23 cellular contexts compared by ENCODE assay signal in the genomic region with DNA sequence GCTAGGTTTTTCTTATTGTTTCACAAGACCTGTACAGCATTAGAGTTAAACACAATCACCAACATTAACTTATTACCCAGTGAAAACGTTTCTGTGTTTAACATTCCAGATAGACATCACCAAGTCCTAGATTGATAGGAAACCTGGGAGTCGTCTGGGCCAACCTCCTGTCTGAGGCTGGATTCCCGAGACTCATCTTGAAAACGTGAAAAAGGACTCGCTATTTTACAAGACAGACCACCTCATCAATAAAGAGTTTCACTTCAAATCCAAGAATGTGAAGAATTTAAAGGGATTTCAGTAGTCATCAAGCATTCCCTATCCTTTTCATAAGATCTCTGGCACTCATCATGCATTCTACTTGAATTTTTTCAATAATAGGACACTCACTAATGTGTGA.
DNase-seq lines count a peak whose midpoint lies in the region; ATAC-seq and TF ChIP-seq lines count a peak whose summit lies in the region.
"Had no signal": no experiment of that assay in that cellular context is flagged by ENCODE, and none has a peak within 500 bp of the region (broad histone marks: within the 10 kb centered on the region; RNA-seq: fewer than 3 reads in every experiment).

No MANE protein-coding gene starts in this region.

- H3K27me3 Mint-ChIP-seq in GM23338 (ENCODE audit: insufficient read depth, low read depth, poor library complexity) (no peaks in the 10 kb centered on the region), progenitor cell of endocrine pancreas (no peaks in the 10 kb centered on the region)
- H3K27me3 Mint-ChIP-seq: CD4-positive, alpha-beta T cell had no signal

- no peak overlapping the region for H3K27ac Mint-ChIP-seq in GM23338
- peak overlapping the region; percentile 0 for H3K27ac Mint-ChIP-seq in progenitor cell of endocrine pancreas
- H3K27ac Mint-ChIP-seq: CD4-positive, alpha-beta T cell had no signal

- no peak overlapping the region for H3K27ac ChIP-seq in GM23338 (ENCODE audit: low read depth)
- H3K27ac ChIP-seq in RWPE2 (ENCODE audit: poor library complexity, severe bottlenecking), result peak overlapping the region; percentile 66
- H3K27ac ChIP-seq in hepatocyte, result peak overlapping the region; percentile 14
- no peak overlapping the region for H3K27ac ChIP-seq in spleen
- H3K27ac ChIP-seq: BLaER1, HL-60, KMS-11 had no signal

- no peak for TF ChIP-seq POLR2A in spleen (IDR thresholded peaks at IDR 0.05)

- in situ Hi-C loops in KBM-7 (cut with MboI; ENCODE audit: low pct_unique_long_range_greater_than_20kb, low sequenced_read_pairs), result no loop called here

- H3K36me3 Mint-ChIP-seq in GM23338 (ENCODE audit: low read depth) (peaks cover 3% of the 10 kb centered on the region; the same call in 2 of the 3 replicates), progenitor cell of endocrine pancreas (ENCODE audit: insufficient read depth) (no peaks in the 10 kb centered on the region)

- no peak for TF ChIP-seq CTCF in GM23338 (conservative IDR thresholded peaks at IDR 0.05; ENCODE audit: low read depth in 2 of 2)
- no peak for TF ChIP-seq CTCF in RWPE2 (IDR thresholded peaks at IDR 0.05; ENCODE audit: poor library complexity, severe bottlenecking)
- TF ChIP-seq CTCF in hepatocyte (IDR thresholded peaks at IDR 0.05; ENCODE audit: poor library complexity), result no peak
- no peak for TF ChIP-seq CTCF in progenitor cell of endocrine pancreas (IDR thresholded peaks at IDR 0.05; ENCODE audit: unreplicated experiment)
- TF ChIP-seq CTCF in spleen (IDR thresholded peaks at IDR 0.05 in 8 of 11, conservative IDR thresholded peaks at IDR 0.05 in 3 of 11), result no peak

- H3K4me2 ChIP-seq in GM23338 (0 out of 2 replicates have a peak overlapping the region, but pooled peaks have one; percentile 9), hepatocyte (peak overlapping the region; percentile 57)
- H3K4me2 ChIP-seq: BLaER1, KMS-11 had no signal

- H3K27me3 ChIP-seq in GM23338 (ENCODE audit: insufficient read depth) (no peaks in the 10 kb centered on the region), RWPE2 (ENCODE audit: insufficient read depth, poor library complexity, severe bottlenecking) (no peaks in the 10 kb centered on the region), hepatocyte (no peaks in the 10 kb centered on the region), spleen (replicated peaks in 1 of 7) (peaks cover 0 to 6% (median 0%) of the 10 kb centered on the region in 7 donors)
- H3K27me3 ChIP-seq: BLaER1 had no signal

- H3K4me1 Mint-ChIP-seq in GM23338 (peaks cover 4% of the 10 kb centered on the region), progenitor cell of endocrine pancreas (ENCODE audit: low read depth) (peaks cover 18% of the 10 kb centered on the region)

- H3K9me2 ChIP-seq in GM23338 (ENCODE audit: insufficient read depth) (0 out of 2 replicates have a peak, but pooled peaks cover 4% of the 10 kb centered on the region), hepatocyte (replicated peaks; ENCODE audit: insufficient read depth) (no peaks in the 10 kb centered on the region)

- H4K20me1 ChIP-seq in GM23338 (replicated peaks; ENCODE audit: insufficient read depth) (no peaks in the 10 kb centered on the region), hepatocyte (ENCODE audit: insufficient read depth, poor library complexity, severe bottlenecking) (no peaks in the 10 kb centered on the region)
- H4K20me1 ChIP-seq: BLaER1 had no signal

- no peak overlapping the region for H2AFZ ChIP-seq in GM23338
- no peak overlapping the region for H2AFZ ChIP-seq in hepatocyte

- H3K4me1 ChIP-seq in GM23338 (ENCODE audit: insufficient read depth) (peaks cover 9% of the 10 kb centered on the region; the same call in 1 of the 2 replicates), RWPE2 (ENCODE audit: insufficient read depth, poor library complexity, severe bottlenecking) (peaks cover 22% of the 10 kb centered on the region), hepatocyte (ENCODE audit: insufficient read depth) (no peaks in the 10 kb centered on the region), spleen (no peaks in the 10 kb centered on the region)
- H3K4me1 ChIP-seq: BLaER1 had no signal

- 12% methylated on average over 4 of the region's 5 CpGs for WGBS in hepatocyte (ENCODE audit: low lambda C conversion rate, missing lambda C conversion rate)
- WGBS in spleen, 5 donors, result 65 to 79% (median 77%) methylated on average over 4 to 5 of the region's 5 CpGs

- H3K9me3 Mint-ChIP-seq in GM23338 (peaks cover 15% of the 10 kb centered on the region; the same call in 2 of the 3 replicates), progenitor cell of endocrine pancreas (ENCODE audit: low read depth) (peaks cover 6% of the 10 kb centered on the region)
- H3K9me3 Mint-ChIP-seq: CD4-positive, alpha-beta T cell had no signal

- no peak; the same call in 2 of the 3 replicates for ATAC-seq in GM23338
- ATAC-seq in RWPE2 (ENCODE audit: low read depth), result peak; percentile 70; the same call in 2 of the 3 replicates
- ATAC-seq: GM12878 had no signal

- DNase-seq in GM23338 (ENCODE audit: low spot score) (peak; percentile 39), RWPE2 (ENCODE audit: low spot score) (no peak), hepatocyte (ENCODE audit: low spot score) (no peak), progenitor cell of endocrine pancreas (ENCODE audit: low spot score, unreplicated experiment) (no peak), Ammon's horn (ENCODE audit: low spot score) (no peak), spleen (no peak), KBM-7 (no peak), SKM-1 treated with dmso at 0.1 percent for 144 hours (lab: John Stamatoyannopoulos, UW; ENCODE audit: unreplicated experiment) (no peak)
- DNase-seq: CD4-positive, alpha-beta T cell; COR-L47; DND-41; HCEC 1CT; MV-4-11; NCI-H1694; NCI-H2081 treated with DMSO at 0.1 percent for 48 hours; NCI-H2171 treated with DMSO at 0.1 percent for 48 hours; NCI-H526; OCI-M1; SHP77 had no signal

- intact Hi-C loops in spleen (cut with DNase I; ENCODE audit: low total_unique reads), result no loop called here

- no peaks in the 10 kb centered on the region for H3F3A ChIP-seq in GM23338 (replicated peaks; ENCODE audit: low read depth)

- H3K4me3 ChIP-seq in GM23338, result no peak overlapping the region
- H3K4me3 ChIP-seq in RWPE2 (ENCODE audit: severe bottlenecking), result no peak overlapping the region
- H3K4me3 ChIP-seq in hepatocyte, result no peak overlapping the region
- H3K4me3 ChIP-seq in spleen, result no peak overlapping the region
- H3K4me3 ChIP-seq: BLaER1, GM12878 had no signal

- H3K4me3 Mint-ChIP-seq in GM23338 (no peak overlapping the region), progenitor cell of endocrine pancreas (ENCODE audit: low read depth) (no peak overlapping the region)
- H3K4me3 Mint-ChIP-seq: CD4-positive, alpha-beta T cell had no signal

- H3K79me2 ChIP-seq in GM23338 (replicated peaks; ENCODE audit: insufficient read depth) (no peaks in the 10 kb centered on the region), hepatocyte (no peaks in the 10 kb centered on the region)

- no peaks in the 10 kb centered on the region for H3K9me3 ChIP-seq in RWPE2 (ENCODE audit: severe bottlenecking)
- H3K9me3 ChIP-seq in hepatocyte (ENCODE audit: low read depth), result no peaks in the 10 kb centered on the region
- peaks cover 0 to 30% (median 0%) of the 10 kb centered on the region in 8 donors for H3K9me3 ChIP-seq in spleen

- no peaks in the 10 kb centered on the region for H3K36me3 ChIP-seq in GM23338 (ENCODE audit: insufficient read depth)
- H3K36me3 ChIP-seq in RWPE2 (ENCODE audit: low read depth), result no peaks in the 10 kb centered on the region
- H3K36me3 ChIP-seq in hepatocyte (replicated peaks; ENCODE audit: insufficient read depth, low read depth), result no peaks in the 10 kb centered on the region
- H3K36me3 ChIP-seq in spleen, result no peaks in the 10 kb centered on the region
- H3K36me3 ChIP-seq: BLaER1 had no signal

TF ChIP-seq in GM23338, 12 proteins besides CTCF, POLR2A, EP300 and RAD21 (continues in another document):
- TF ChIP-seq EZH2phosphoT487 (IDR thresholded peaks at IDR 0.05; ENCODE audit: unreplicated experiment), result no peak

Comparison
In these comparisons a context has a peak if more than half of its experiments do, and no peak if none do; other contexts are left out.
1. H3K27ac ChIP-seq: peak in RWPE2 (single experiment) and hepatocyte (single experiment); none in GM23338 (single experiment) and spleen (0 of 8).